10 cellular contexts compared by ENCODE assay signal in the genomic region with DNA sequence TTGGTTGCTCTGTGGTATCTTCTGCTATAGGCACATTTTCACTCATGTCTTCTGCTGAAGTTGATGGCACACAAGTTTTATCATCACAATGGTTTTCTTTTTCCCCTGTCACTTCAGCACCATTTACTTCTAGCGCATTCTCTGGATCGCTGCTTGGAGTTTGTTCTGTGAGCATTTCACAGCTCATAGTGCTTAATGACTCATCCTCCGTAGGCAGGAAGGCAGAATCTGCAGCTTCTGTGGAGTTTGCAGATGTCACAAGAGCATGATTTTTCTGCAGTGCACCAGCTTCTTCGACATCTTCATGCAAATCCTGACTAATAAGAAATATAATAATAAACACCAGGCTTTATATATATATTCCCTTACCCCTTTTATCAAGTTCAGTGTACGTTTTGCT.
DNase-seq lines count a peak whose midpoint lies in the region; ATAC-seq and TF ChIP-seq lines count a peak whose summit lies in the region.
"Had no signal": no experiment of that assay in that cellular context is flagged by ENCODE, and none has a peak within 500 bp of the region (broad histone marks: within the 10 kb centered on the region; RNA-seq: fewer than 3 reads in every experiment).

No MANE protein-coding gene starts in this region.

- DNase-seq in ELR (ENCODE audit: low read depth) = peak; percentile 75
- peak; percentile 3 for DNase-seq in RWPE1 (ENCODE audit: low spot score)
- DNase-seq in fibroblast of the conjunctiva (ENCODE audit: low read depth) = peak; percentile 39
- DNase-seq in skeletal muscle cell (ENCODE audit: low read depth) = peak; percentile 39
- no peak for DNase-seq in HUDEP-2 (lab: John Stamatoyannopoulos, UW; ENCODE audit: unreplicated experiment in 76 of 76)
- no peak for DNase-seq in NCI-H524 treated with DMSO at 0.1 percent for 48 hours (lab: John Stamatoyannopoulos, UW)
- DNase-seq: DMS79, NCI-H1417 had no signal

- CTCF ChIA-PET in RWPE1 (lab: Yijun Ruan, JAX) = no interaction called here

- ATAC-seq in GM18511 (IDR thresholded peaks at IDR 0.05; ENCODE audit: unreplicated experiment) = no peak
- ATAC-seq in GM18858 (IDR thresholded peaks at IDR 0.05; ENCODE audit: unreplicated experiment) = no peak

- TF ChIP-seq CTCF in RWPE1 (conservative IDR thresholded peaks at IDR 0.05; ENCODE audit: low read depth) = no peak

- no peak overlapping the region for H3K27ac ChIP-seq in RWPE1

- POLR2A ChIA-PET in RWPE1 (lab: Yijun Ruan, JAX; ENCODE audit: low non-redundant PET) = no interaction called here

- no peak overlapping the region for H3K4me3 ChIP-seq in skeletal muscle cell (ENCODE audit: low read depth, low read length)

Comparison
In these comparisons a context has a peak if more than half of its experiments do, and no peak if none do; other contexts are left out.
1. DNase-seq: peak in ELR (single experiment), RWPE1 (single experiment), fibroblast of the conjunctiva (single experiment) and skeletal muscle cell (single experiment); none in HUDEP-2 (0 of 76) and NCI-H524 treated with DMSO at 0.1 percent for 48 hours (single experiment).